Comparison of ENCODE assay signal across 15 cellular contexts in genomic region chrX:136260801-136261200, GRCh38. TPM values are rescaled to one million over a fixed set of nuclear protein-coding genes. Genes with fewer than 3 reads are reported as not detected.
DNase-seq lines count a peak whose midpoint lies in the region; ATAC-seq, FAIRE-seq and TF ChIP-seq lines count a peak whose summit lies in the region.
"Had no signal": no experiment of that assay in that cellular context is flagged by ENCODE, and none has a peak within 500 bp of the region (broad histone marks: within the 10 kb centered on the region; RNA-seq: fewer than 3 reads in every experiment).

No MANE protein-coding gene starts in this region.

- no peaks in the 10 kb centered on the region for H3K9me3 Mint-ChIP-seq in astrocyte (ENCODE audit: unreplicated experiment)
- H3K9me3 Mint-ChIP-seq: activated naive CD8-positive, alpha-beta T cell treated with anti-CD3 and anti-CD28 coated beads for 36 hours; stimulated activated memory B cell treated with anti-CD40 and anti-IgM and Interleukin-4, amounts not matched to agents 10 μg/mL and 1 μg/mL and 100 μg/mL, for 72 hours had no signal

- peaks cover 38% of the 10 kb centered on the region for H3K4me1 ChIP-seq in ACC112 (ENCODE audit: control insufficient read depth, insufficient read depth, low read length, unreplicated experiment)
- H3K4me1 ChIP-seq in astrocyte (ENCODE audit: insufficient read depth, low read length) = peaks cover 24% of the 10 kb centered on the region
- peaks cover 0 to 36% (median 0%) of the 10 kb centered on the region in 3 donors for H3K4me1 ChIP-seq in gastroesophageal sphincter
- H3K4me1 ChIP-seq in ovary (ENCODE audit: insufficient read depth) = peaks cover 7% of the 10 kb centered on the region

- 80 to 89% methylated on average over 1 of the region's 1 CpG for WGBS in gastroesophageal sphincter (ENCODE audit: low coverage in 1 of 2), 2 donors
- 85 to 95% (median 90%) methylated on average over 1 of the region's 1 CpG for WGBS in ovary, 3 donors

- no peaks in the 10 kb centered on the region for H3K27me3 Mint-ChIP-seq in astrocyte (ENCODE audit: low read depth, unreplicated experiment)
- H3K27me3 Mint-ChIP-seq: activated naive CD8-positive, alpha-beta T cell treated with anti-CD3 and anti-CD28 coated beads for 36 hours; stimulated activated memory B cell treated with anti-CD40 and anti-IgM and Interleukin-4, amounts not matched to agents 10 μg/mL and 1 μg/mL and 100 μg/mL, for 72 hours had no signal

- H3K9ac ChIP-seq in astrocyte (ENCODE audit: low read length) = peak overlapping the region; percentile 48
- H3K9ac ChIP-seq: BLaER1 had no signal

- H2AFZ ChIP-seq in ACC112 (ENCODE audit: low read length, unreplicated experiment) (no peak overlapping the region), astrocyte (ENCODE audit: low read depth, low read length) (no peak overlapping the region)

- peaks cover 36% of the 10 kb centered on the region for H3K4me1 Mint-ChIP-seq in astrocyte (ENCODE audit: low read depth, unreplicated experiment)

- DNase-seq in HFF-Myc (ENCODE audit: extremely low read depth, low read depth) (peak; percentile 36), astrocyte (ENCODE audit: low read depth) (peak; percentile 69), cerebellum (ENCODE audit: low spot score) (no peak), ovary (no peak)
- no peak for DNase-seq in activated CD8-positive, alpha-beta memory T cell treated with anti-CD3 and anti-CD28 coated beads, Interleukin-2, amount 50 U/mL, for 4 hours
- no peak for DNase-seq in activated T-cell treated with anti-CD3 and anti-CD28 coated beads, Interleukin-2, amount 50 U/mL, for 1 hour
- DNase-seq: activated naive CD8-positive, alpha-beta T cell treated with anti-CD3 and anti-CD28 coated beads for 36 hours; GDM1; NCI-H446 treated with DMSO at 0.1 percent for 48 hours; stimulated activated CD4-positive, alpha-beta T cell treated with anti-CD3 and anti-CD28 coated beads, Interleukin-2, amount 100 ng/mL, for 24 hours had no signal

- H3K4me3 Mint-ChIP-seq in astrocyte (ENCODE audit: unreplicated experiment) = no peak overlapping the region
- H3K4me3 Mint-ChIP-seq: activated naive CD8-positive, alpha-beta T cell treated with anti-CD3 and anti-CD28 coated beads for 36 hours; stimulated activated memory B cell treated with anti-CD40 and anti-IgM and Interleukin-4, amounts not matched to agents 10 μg/mL and 1 μg/mL and 100 μg/mL, for 72 hours had no signal

- intact Hi-C loops in ovary (cut with DNase I) = loop anchor here in 2 of 4 donors (10.0 kb wide), 2 partner anchors 56 to 224 kb away; partner anchors contain the start of gene BRS3 (in 1 of the 2)

- FAIRE-seq in astrocyte (lab: Jason Lieb, UNC) = peak; percentile 99

- TF ChIP-seq CTCF in HFF-Myc (IDR thresholded peaks at IDR 0.05; ENCODE audit: low read depth, low read length, missing control alignments) (no peak), astrocyte (IDR thresholded peaks at IDR 0.05; ENCODE audit: insufficient read depth, low read depth, low read length) (no peak), gastroesophageal sphincter (IDR thresholded peaks at IDR 0.05) (no peak), ovary (IDR thresholded peaks at IDR 0.05) (no peak)

- no peaks in the 10 kb centered on the region for H4K20me1 ChIP-seq in astrocyte (ENCODE audit: insufficient read depth, low read length)
- H4K20me1 ChIP-seq: BLaER1 had no signal

- TF ChIP-seq POLR2A in gastroesophageal sphincter (IDR thresholded peaks at IDR 0.05) (no peak), ovary (IDR thresholded peaks at IDR 0.05) (no peak)

- ATAC-seq in gastroesophageal sphincter = no peak
- ATAC-seq: stimulated activated memory B cell treated with anti-CD40 and anti-IgM and Interleukin-4, amounts not matched to agents 10 μg/mL and 1 μg/mL and 100 μg/mL, for 72 hours had no signal

- H3K79me2 ChIP-seq in ACC112 (ENCODE audit: control insufficient read depth, insufficient read depth, low read length, unreplicated experiment) (no peaks in the 10 kb centered on the region), astrocyte (ENCODE audit: insufficient read depth, low read length) (no peaks in the 10 kb centered on the region)

- H3K9me3 ChIP-seq in astrocyte (ENCODE audit: insufficient read depth, low read depth, low read length) (no peaks in the 10 kb centered on the region), gastroesophageal sphincter (no peaks in the 10 kb centered on the region), ovary (no peaks in the 10 kb centered on the region)
- H3K9me3 ChIP-seq: BLaER1 had no signal

- H3K36me3 Mint-ChIP-seq in astrocyte (ENCODE audit: low read depth, unreplicated experiment) = no peaks in the 10 kb centered on the region
- H3K36me3 Mint-ChIP-seq: activated naive CD8-positive, alpha-beta T cell treated with anti-CD3 and anti-CD28 coated beads for 36 hours; stimulated activated memory B cell treated with anti-CD40 and anti-IgM and Interleukin-4, amounts not matched to agents 10 μg/mL and 1 μg/mL and 100 μg/mL, for 72 hours had no signal

- H3K4me3 ChIP-seq in ACC112 (ENCODE audit: low read depth, low read length) (no peak overlapping the region), HFF-Myc (replicated peaks; ENCODE audit: low read depth, low read length) (no peak overlapping the region), astrocyte (ENCODE audit: insufficient read depth, low read depth, low read length) (no peak overlapping the region), gastroesophageal sphincter (no peak overlapping the region), ovary (no peak overlapping the region)
- H3K4me3 ChIP-seq: BLaER1 had no signal

- peak overlapping the region; percentile 57 for H3K4me2 ChIP-seq in astrocyte (ENCODE audit: low read length)
- H3K4me2 ChIP-seq: BLaER1 had no signal

- H3K36me3 ChIP-seq in ACC112 (ENCODE audit: insufficient read depth, low read length) = no peaks in the 10 kb centered on the region
- H3K36me3 ChIP-seq in astrocyte (ENCODE audit: insufficient read depth, low read length) = no peaks in the 10 kb centered on the region
- no peaks in the 10 kb centered on the region for H3K36me3 ChIP-seq in gastroesophageal sphincter
- H3K36me3 ChIP-seq in ovary = no peaks in the 10 kb centered on the region
- H3K36me3 ChIP-seq: BLaER1 had no signal

- H3K27me3 ChIP-seq in ACC112 (ENCODE audit: insufficient read depth, low read length) (no peaks in the 10 kb centered on the region), astrocyte (ENCODE audit: insufficient read depth, low read length) (no peaks in the 10 kb centered on the region), gastroesophageal sphincter (no peaks in the 10 kb centered on the region), ovary (no peaks in the 10 kb centered on the region)

- H3K27ac Mint-ChIP-seq in astrocyte (ENCODE audit: unreplicated experiment) = peak overlapping the region; percentile 93
- H3K27ac Mint-ChIP-seq: activated naive CD8-positive, alpha-beta T cell treated with anti-CD3 and anti-CD28 coated beads for 36 hours; stimulated activated memory B cell treated with anti-CD40 and anti-IgM and Interleukin-4, amounts not matched to agents 10 μg/mL and 1 μg/mL and 100 μg/mL, for 72 hours had no signal

- H3K27ac ChIP-seq in ACC112 (ENCODE audit: low read depth, low read length) = peak overlapping the region; percentile 82
- peak overlapping the region; percentile 79 for H3K27ac ChIP-seq in astrocyte (ENCODE audit: low read depth, low read length)
- peak overlapping the region in 3 of 4 donors; percentile 52 to 74 (median 69) for H3K27ac ChIP-seq in gastroesophageal sphincter
- peak overlapping the region in 1 of 2 donors; percentile 4 for H3K27ac ChIP-seq in ovary
- H3K27ac ChIP-seq: BLaER1 had no signal

- TF ChIP-seq EP300 in gastroesophageal sphincter (IDR thresholded peaks at IDR 0.05) (no peak), ovary (IDR thresholded peaks at IDR 0.05) (no peak)

RNA-seq across cellular contexts. Expression of gene MAP7D3, which starts 9.6 kb away (rescaled TPM):
- 15.0 and 19.4 TPM in 2 replicates for total RNA-seq in astrocyte
- 10 to 100 TPM; 17.1 to 30.5 (median 23.0) TPM for total RNA-seq in gastroesophageal sphincter
- total RNA-seq in cerebellum = 4.7 TPM
- total RNA-seq in ovary = 10 to 100 TPM; 19.6 to 42.3 (median 29.3) TPM
- 10 to 100 TPM; 11.6 to 30.8 TPM for polyA plus RNA-seq in ovary

RNA-seq across cellular contexts. Expression of gene ADGRG4, which starts 40.0 kb away (rescaled TPM):
- 0.14 and 0.19 TPM in 2 replicates for total RNA-seq in astrocyte
- 1 to 10 TPM in 1 of 4 donors, under 1 TPM in 2, not detected in 1; 0.04 to 3.2 (median 0.16) TPM for total RNA-seq in gastroesophageal sphincter
- total RNA-seq in cerebellum = not detected
- total RNA-seq in ovary = 1 to 10 TPM in 1 of 7 donors, under 1 TPM in 4, not detected in 2; 0.03 to 1.4 (median 0.34) TPM
- 1 to 10 TPM in 1 of 2 donors, under 1 TPM in 1; 0.01 to 2.0 TPM for polyA plus RNA-seq in ovary
- total RNA-seq: activated CD8-positive, alpha-beta memory T cell treated with anti-CD3 and anti-CD28 coated beads for 36 hours; activated naive CD8-positive, alpha-beta T cell treated with anti-CD3 and anti-CD28 coated beads for 36 hours had no signal

Comparison
In these comparisons a context has a peak if more than half of its experiments do, and no peak if none do; other contexts are left out.
1. DNase-seq: peak in HFF-Myc (single experiment) and astrocyte (single experiment); none in activated CD8-positive, alpha-beta memory T cell treated with anti-CD3 and anti-CD28 coated beads, Interleukin-2, amount 50 U/mL, for 4 hours (single experiment), activated T-cell treated with anti-CD3 and anti-CD28 coated beads, Interleukin-2, amount 50 U/mL, for 1 hour (single experiment), cerebellum (single experiment) and ovary (0 of 5).